1 cellular context compared by ENCODE assay signal in the genomic region with DNA sequence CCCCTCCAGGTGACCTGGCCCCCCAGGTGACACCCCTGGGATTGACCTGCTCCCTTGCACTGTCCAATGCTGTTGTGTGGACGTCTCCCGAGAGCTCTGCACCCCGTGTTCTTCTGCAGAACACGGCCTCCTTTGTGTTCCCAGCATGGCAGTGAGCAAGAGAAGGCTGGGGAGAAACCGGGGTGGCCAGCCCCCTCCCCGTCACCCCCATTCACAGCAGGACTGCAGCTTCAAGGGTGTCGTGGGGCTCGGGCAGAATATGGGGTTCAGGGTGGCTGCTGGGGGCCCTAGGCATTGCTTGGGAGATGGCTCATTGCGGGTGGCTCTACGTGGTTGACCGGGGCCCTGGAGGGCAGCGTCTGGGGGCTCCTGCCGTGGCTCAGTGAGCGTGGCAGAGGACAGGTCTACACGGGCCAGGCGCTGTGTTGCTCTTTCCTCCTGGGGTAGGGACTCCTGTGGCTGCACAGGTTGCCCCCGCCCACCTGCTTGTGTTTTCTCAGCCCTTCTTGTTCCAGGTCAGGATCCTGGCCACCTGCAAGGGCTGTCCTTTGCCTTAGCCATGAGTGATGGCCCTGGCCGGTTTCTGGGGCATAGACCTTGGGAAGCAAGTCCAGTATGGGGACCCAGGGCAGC.
TF ChIP-seq lines count a peak whose summit lies in the region.

No MANE protein-coding gene starts in this region.

TF ChIP-seq in GM12878, 131 proteins besides CTCF, POLR2A, EP300 and RAD21:
- no peak for TF ChIP-seq HDAC2 (IDR thresholded peaks at IDR 0.05)
- no peak for TF ChIP-seq MYB (IDR thresholded peaks at IDR 0.05; ENCODE audit: borderline replicate concordance, low read depth, low read length)
- TF ChIP-seq EGR1 (IDR thresholded peaks at IDR 0.05; ENCODE audit: borderline replicate concordance in 1 of 2, low read depth in 2 of 2, low read length in 2 of 2) = no peak
- TF ChIP-seq CBFB (IDR thresholded peaks at IDR 0.05; ENCODE audit: low read depth) = no peak
- no peak for TF ChIP-seq IKZF2 (IDR thresholded peaks at IDR 0.05)
- TF ChIP-seq MEF2A (IDR thresholded peaks at IDR 0.05; ENCODE audit: insufficient read depth, low read depth, low read length) = no peak
- TF ChIP-seq MXI1 (IDR thresholded peaks at IDR 0.05; ENCODE audit: low read depth, low read length) = no peak
- TF ChIP-seq SREBF1 (IDR thresholded peaks at IDR 0.05; ENCODE audit: low read length) = no peak
- TF ChIP-seq KAT2A (conservative IDR thresholded peaks at IDR 0.05; ENCODE audit: control insufficient read depth, low read depth, low read length) = no peak
